32 cellular contexts compared by ENCODE assay signal in the genomic region with DNA sequence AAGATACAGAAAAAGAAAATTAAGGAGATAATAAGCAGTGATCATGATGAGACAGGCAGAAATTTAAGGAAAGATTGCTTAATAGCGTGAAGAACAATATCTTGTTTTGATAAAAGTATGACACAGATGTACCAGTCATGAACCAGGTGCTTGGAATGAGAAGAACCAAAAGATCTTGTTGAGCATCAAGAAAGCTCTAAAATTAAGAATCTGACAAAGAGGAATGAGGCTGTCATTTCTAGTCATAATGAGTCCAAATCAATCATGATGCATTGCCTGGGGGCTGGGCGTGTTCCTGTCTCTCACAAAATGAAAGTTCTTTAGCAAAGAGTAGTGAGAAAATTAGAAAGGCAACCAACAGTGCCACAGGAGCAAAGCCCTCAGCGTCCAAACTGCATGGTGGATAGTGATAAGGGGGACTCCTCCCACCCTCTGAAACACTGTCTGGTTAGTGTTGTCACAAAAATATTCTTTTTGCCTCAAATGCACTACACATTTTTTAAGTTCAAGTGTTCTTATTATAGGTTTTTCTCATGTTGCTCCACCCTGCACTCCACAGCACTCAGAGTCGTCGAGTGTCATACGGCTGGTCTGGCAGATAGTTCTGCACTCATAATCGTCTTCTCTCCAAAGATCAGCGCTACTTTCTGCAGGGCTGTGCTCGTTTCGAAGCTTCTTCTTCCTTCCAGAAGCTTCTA.
"Had no signal": no experiment of that assay in that cellular context is flagged by ENCODE, and none has a peak within 500 bp of the region (broad histone marks: within the 10 kb centered on the region; RNA-seq: fewer than 3 reads in every experiment).

No MANE protein-coding gene starts in this region.

- ATAC-seq: left cardiac atrium; naive thymus-derived CD4-positive, alpha-beta T cell; sciatic nerve; stimulated activated effector memory CD8-positive, alpha-beta T cell treated with anti-CD3 and anti-CD28 coated beads, Interleukin-12 subunit alpha, Interleukin-12 subunit beta, amount 100 ng/mL, for 72 hours; stimulated activated naive CD8-positive, alpha-beta T cell treated with anti-CD3 and anti-CD28 coated beads, Interleukin-15, amount 100 ng/mL, for 72 hours had no signal

- H3K4me3 Mint-ChIP-seq: activated CD4-positive, alpha-beta memory T cell treated with anti-CD3 and anti-CD28 coated beads for 36 hours; activated naive CD4-positive, alpha-beta T cell treated with anti-CD3 and anti-CD28 coated beads for 36 hours; activated naive CD8-positive, alpha-beta T cell treated with anti-CD3 and anti-CD28 coated beads for 36 hours; activated T-helper 1 cell treated with anti-CD3 and anti-CD28 coated beads, Interleukin-12 subunit alpha, Interleukin-12 subunit beta, Interleukin-2, Interleukin-4 antibody, amounts not matched to agents 30 ng/mL and 10 ng/mL and 1 ng/mL, durations not matched to agents 14 hours and 24 hours and 36 hours; memory B cell; naive thymus-derived CD4-positive, alpha-beta T cell; stimulated activated effector memory CD8-positive, alpha-beta T cell treated with anti-CD3 and anti-CD28 coated beads, Interleukin-12 subunit alpha, Interleukin-12 subunit beta, amount 100 ng/mL, for 72 hours; stimulated activated naive CD8-positive, alpha-beta T cell treated with anti-CD3 and anti-CD28 coated beads, Interleukin-15, amount 100 ng/mL, for 72 hours; T-helper 1 cell treated with Interleukin-12 subunit alpha and Interleukin-12 subunit beta and Interleukin-4 antibody, amounts not matched to agents 30 μg/mL and 1 μg/mL, for 36 hours; type B pancreatic cell had no signal

- H3K9me3 ChIP-seq: adrenal gland, ovary, prostate gland, vagina had no signal

- H3K4me1 Mint-ChIP-seq: activated naive CD8-positive, alpha-beta T cell treated with anti-CD3 and anti-CD28 coated beads for 36 hours; memory B cell; naive thymus-derived CD4-positive, alpha-beta T cell; stimulated activated effector memory CD8-positive, alpha-beta T cell treated with anti-CD3 and anti-CD28 coated beads, Interleukin-12 subunit alpha, Interleukin-12 subunit beta, amount 100 ng/mL, for 72 hours; stimulated activated naive CD8-positive, alpha-beta T cell treated with anti-CD3 and anti-CD28 coated beads, Interleukin-15, amount 100 ng/mL, for 72 hours had no signal

- H3K9me3 Mint-ChIP-seq: activated CD4-positive, alpha-beta memory T cell treated with anti-CD3 and anti-CD28 coated beads for 36 hours; activated naive CD4-positive, alpha-beta T cell treated with anti-CD3 and anti-CD28 coated beads for 36 hours; activated naive CD8-positive, alpha-beta T cell treated with anti-CD3 and anti-CD28 coated beads for 36 hours; activated T-helper 1 cell treated with anti-CD3 and anti-CD28 coated beads, Interleukin-12 subunit alpha, Interleukin-12 subunit beta, Interleukin-2, Interleukin-4 antibody, amounts not matched to agents 30 ng/mL and 10 ng/mL and 1 ng/mL, durations not matched to agents 14 hours and 24 hours and 36 hours; memory B cell; stimulated activated naive CD8-positive, alpha-beta T cell treated with anti-CD3 and anti-CD28 coated beads, Interleukin-15, amount 100 ng/mL, for 72 hours; T-helper 1 cell treated with Interleukin-12 subunit alpha and Interleukin-12 subunit beta and Interleukin-4 antibody, amounts not matched to agents 30 μg/mL and 1 μg/mL, for 36 hours; type B pancreatic cell had no signal

- H3K27me3 ChIP-seq: adrenal gland, brain microvascular endothelial cell, ovary, vagina had no signal

- H3K36me3 Mint-ChIP-seq: activated CD4-positive, alpha-beta memory T cell treated with anti-CD3 and anti-CD28 coated beads for 36 hours; activated naive CD8-positive, alpha-beta T cell treated with anti-CD3 and anti-CD28 coated beads for 36 hours; memory B cell; naive thymus-derived CD4-positive, alpha-beta T cell; stimulated activated effector memory CD8-positive, alpha-beta T cell treated with anti-CD3 and anti-CD28 coated beads, Interleukin-12 subunit alpha, Interleukin-12 subunit beta, amount 100 ng/mL, for 72 hours; type B pancreatic cell had no signal

- DNase-seq: activated CD4-positive, alpha-beta memory T cell treated with anti-CD3 and anti-CD28 coated beads for 36 hours; activated CD4-positive, alpha-beta T cell treated with anti-CD3 and anti-CD28 coated beads for 4 hours; activated CD8-positive, alpha-beta memory T cell treated with anti-CD3 and anti-CD28 coated beads, Interleukin-2, amount 50 U/mL, for 4 hours; activated effector memory CD4-positive, alpha-beta T cell treated with anti-CD3 and anti-CD28 coated beads, Interleukin-2, amount 50 U/mL, for 16 hours; activated naive CD4-positive, alpha-beta T cell treated with anti-CD3 and anti-CD28 coated beads for 36 hours; activated naive CD8-positive, alpha-beta T cell treated with anti-CD3 and anti-CD28 coated beads for 36 hours; activated T-cell treated with anti-CD3 and anti-CD28 coated beads, Interleukin-2, amount 50 U/mL, for 1 hour; adrenal gland; brain microvascular endothelial cell; dorsolateral prefrontal cortex; effector memory CD4-positive, alpha-beta T cell; foreskin melanocyte; left cardiac atrium; midbrain; naive thymus-derived CD4-positive, alpha-beta T cell; ovary; retina; small intestine; stimulated activated CD4-positive, alpha-beta T cell treated with anti-CD3 and anti-CD28 coated beads, Interleukin-4, amount 100 ng/mL, for 24 hours; stimulated activated naive CD8-positive, alpha-beta T cell treated with anti-CD3 and anti-CD28 coated beads, Interleukin-15, amount 100 ng/mL, for 72 hours; substantia nigra; T-helper 9 cell had no signal

- H3K27ac Mint-ChIP-seq: activated CD4-positive, alpha-beta memory T cell treated with anti-CD3 and anti-CD28 coated beads for 36 hours; activated naive CD4-positive, alpha-beta T cell treated with anti-CD3 and anti-CD28 coated beads for 36 hours; activated naive CD8-positive, alpha-beta T cell treated with anti-CD3 and anti-CD28 coated beads for 36 hours; activated T-helper 1 cell treated with anti-CD3 and anti-CD28 coated beads, Interleukin-12 subunit alpha, Interleukin-12 subunit beta, Interleukin-2, Interleukin-4 antibody, amounts not matched to agents 30 ng/mL and 10 ng/mL and 1 ng/mL, durations not matched to agents 14 hours and 24 hours and 36 hours; memory B cell; naive thymus-derived CD4-positive, alpha-beta T cell; stimulated activated effector memory CD8-positive, alpha-beta T cell treated with anti-CD3 and anti-CD28 coated beads, Interleukin-12 subunit alpha, Interleukin-12 subunit beta, amount 100 ng/mL, for 72 hours; stimulated activated naive CD8-positive, alpha-beta T cell treated with anti-CD3 and anti-CD28 coated beads, Interleukin-15, amount 100 ng/mL, for 72 hours; T-helper 1 cell treated with Interleukin-12 subunit alpha and Interleukin-12 subunit beta and Interleukin-4 antibody, amounts not matched to agents 30 μg/mL and 1 μg/mL, for 36 hours; type B pancreatic cell had no signal

- H3K36me3 ChIP-seq: adrenal gland, brain microvascular endothelial cell, ovary, prostate gland, vagina had no signal

- H3K4me3 ChIP-seq: adrenal gland, coronary artery, dorsolateral prefrontal cortex, ovary, prostate gland, vagina had no signal

- H3K27ac ChIP-seq: adrenal gland, brain microvascular endothelial cell, coronary artery, dorsolateral prefrontal cortex, ovary, prostate gland, vagina, VCaP had no signal

- H3K4me1 ChIP-seq: adrenal gland, prostate gland, vagina had no signal
